In the genomic region with DNA sequence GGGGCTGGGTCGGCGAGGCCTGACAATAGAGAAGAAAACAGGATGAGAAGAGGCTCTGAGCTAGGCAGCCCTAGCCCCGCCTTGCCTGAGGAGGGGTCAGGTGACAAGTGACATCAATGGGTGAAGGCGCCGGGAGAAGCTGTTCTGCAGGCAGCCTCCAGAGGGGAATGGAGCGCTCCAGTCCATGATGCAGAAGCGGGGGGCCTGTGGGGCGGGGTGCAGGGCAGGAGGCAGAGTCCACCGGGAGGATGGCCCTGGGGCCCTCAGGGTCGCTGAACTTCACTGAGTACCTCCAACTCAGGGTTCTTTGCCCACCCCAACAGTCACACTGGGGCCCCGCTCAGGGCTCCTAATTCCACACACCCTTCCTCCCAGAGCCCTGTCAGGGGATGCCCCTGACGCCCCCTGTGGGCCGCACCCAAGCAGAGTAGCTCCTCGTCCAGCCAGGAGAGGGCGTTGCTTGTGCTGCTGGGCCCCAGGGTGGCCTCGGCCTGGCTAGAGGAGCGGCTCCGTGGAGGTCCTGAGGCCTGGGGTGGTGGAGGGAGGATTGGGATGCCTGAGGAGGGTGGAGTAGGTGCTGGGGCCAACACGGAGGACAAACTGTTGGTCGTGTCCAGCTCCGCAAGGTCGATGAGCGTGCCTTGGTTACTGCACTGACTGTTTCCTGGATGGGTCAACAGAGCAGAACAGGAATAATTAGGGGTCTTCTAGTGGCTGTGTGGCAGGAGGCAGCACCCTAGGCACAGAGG, we compare ENCODE assay signal across 1 cellular context.
TF ChIP-seq lines count a peak whose summit lies in the region.

No MANE protein-coding gene starts in this region.

TF ChIP-seq in SK-N-SH treated with all-trans-retinoic acid at 6 μM for 48 hours, 23 proteins besides CTCF, POLR2A, EP300 and RAD21 (continued from another document):
- TF ChIP-seq, protein P1, sequence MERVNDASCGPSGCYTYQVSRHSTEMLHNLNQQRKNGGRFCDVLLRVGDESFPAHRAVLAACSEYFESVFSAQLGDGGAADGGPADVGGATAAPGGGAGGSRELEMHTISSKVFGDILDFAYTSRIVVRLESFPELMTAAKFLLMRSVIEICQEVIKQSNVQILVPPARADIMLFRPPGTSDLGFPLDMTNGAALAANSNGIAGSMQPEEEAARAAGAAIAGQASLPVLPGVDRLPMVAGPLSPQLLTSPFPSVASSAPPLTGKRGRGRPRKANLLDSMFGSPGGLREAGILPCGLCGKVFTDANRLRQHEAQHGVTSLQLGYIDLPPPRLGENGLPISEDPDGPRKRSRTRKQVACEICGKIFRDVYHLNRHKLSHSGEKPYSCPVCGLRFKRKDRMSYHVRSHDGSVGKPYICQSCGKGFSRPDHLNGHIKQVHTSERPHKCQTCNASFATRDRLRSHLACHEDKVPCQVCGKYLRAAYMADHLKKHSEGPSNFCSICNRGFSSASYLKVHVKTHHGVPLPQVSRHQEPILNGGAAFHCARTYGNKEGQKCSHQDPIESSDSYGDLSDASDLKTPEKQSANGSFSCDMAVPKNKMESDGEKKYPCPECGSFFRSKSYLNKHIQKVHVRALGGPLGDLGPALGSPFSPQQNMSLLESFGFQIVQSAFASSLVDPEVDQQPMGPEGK (CRISPR knock-in tag; IDR thresholded peaks at IDR 0.05; ENCODE audit: borderline replicate concordance), result no peak
- TF ChIP-seq CSDC2 (CRISPR knock-in tag; IDR thresholded peaks at IDR 0.05), result no peak
